In genomic region chr4:164959421-164959820, GRCh38 we compare ENCODE assay signal across 1 cellular context. TPM values are rescaled to one million over a fixed set of nuclear protein-coding genes. Genes with fewer than 3 reads are reported as not detected.
"Had no signal": no experiment of that assay in that cellular context is flagged by ENCODE, and none has a peak within 500 bp of the region (broad histone marks: within the 10 kb centered on the region; RNA-seq: fewer than 3 reads in every experiment).

No MANE protein-coding gene starts in this region.

RNA-seq across cellular contexts. Expression of gene TRIM61, which starts 18.0 kb away (rescaled TPM):
- total RNA-seq: transverse colon had no signal
